9 cellular contexts compared by ENCODE assay signal in the genomic region with DNA sequence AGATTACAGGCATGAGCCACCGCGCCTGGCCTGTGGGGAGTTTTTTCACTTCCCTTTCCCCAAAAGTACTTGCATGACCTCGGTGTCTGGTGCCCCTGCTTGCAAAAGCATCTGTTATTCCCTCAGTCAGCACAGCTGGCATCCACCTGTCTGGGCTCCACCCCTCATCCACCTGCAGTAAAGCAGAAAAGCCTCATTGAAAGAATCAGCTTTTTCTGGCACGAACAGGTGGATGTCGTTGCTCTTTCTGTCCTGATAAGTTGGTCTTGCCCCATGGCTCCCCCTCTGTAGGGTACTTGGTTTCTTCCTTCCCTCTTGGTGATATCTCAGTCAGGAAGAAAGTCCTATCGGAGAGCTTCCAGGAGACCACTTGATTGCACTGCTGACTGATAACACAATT. TPM values are rescaled to one million over a fixed set of nuclear protein-coding genes. Genes with fewer than 3 reads are reported as not detected.
DNase-seq lines count a peak whose midpoint lies in the region; ATAC-seq and TF ChIP-seq lines count a peak whose summit lies in the region.
"Had no signal": no experiment of that assay in that cellular context is flagged by ENCODE, and none has a peak within 500 bp of the region (broad histone marks: within the 10 kb centered on the region; RNA-seq: fewer than 3 reads in every experiment).

No MANE protein-coding gene starts in this region.

- peak overlapping the region; percentile 16 for H2BK5ac ChIP-seq in H9 (ENCODE audit: insufficient read length, low read length)

- no peaks in the 10 kb centered on the region for H3K27me3 ChIP-seq in H9 (ENCODE audit: insufficient read depth, low read length)
- H3K27me3 ChIP-seq in iPS-20b (ENCODE audit: insufficient read depth, low read length): no peaks in the 10 kb centered on the region

- POLR2A ChIA-PET in activated CD4-positive, alpha-beta memory T cell treated with anti-CD3 and anti-CD28 coated beads for 36 hours (lab: Charles Lee): no interaction called here

- H3K4me3 Mint-ChIP-seq in H9: peak overlapping the region in 1 of 2 experiments; percentile 16; a peak in 2 of 5 replicates
- no peak overlapping the region for H3K4me3 Mint-ChIP-seq in activated CD4-positive, alpha-beta memory T cell treated with anti-CD3 and anti-CD28 coated beads for 36 hours
- H3K4me3 Mint-ChIP-seq: activated naive CD8-positive, alpha-beta T cell had no signal

- peak overlapping the region in 2 of 3 experiments; percentile 73 to 79; a peak in 4 of 7 replicates for H3K27ac Mint-ChIP-seq in H9
- no peak overlapping the region for H3K27ac Mint-ChIP-seq in activated CD4-positive, alpha-beta memory T cell treated with anti-CD3 and anti-CD28 coated beads for 36 hours
- H3K27ac Mint-ChIP-seq: activated naive CD8-positive, alpha-beta T cell had no signal

- no peaks in the 10 kb centered on the region for H3K79me1 ChIP-seq in H9 (ENCODE audit: insufficient read depth, low read depth, low read length, poor library complexity, severe bottlenecking)

- TF ChIP-seq CTCF in H9 (conservative IDR thresholded peaks at IDR 0.05): no peak

- H3K36me3 Mint-ChIP-seq in H9 (ENCODE audit: insufficient read depth in 1 of 3, low read depth in 3 of 3): no peaks in the 10 kb centered on the region
- no peaks in the 10 kb centered on the region for H3K36me3 Mint-ChIP-seq in activated CD4-positive, alpha-beta memory T cell treated with anti-CD3 and anti-CD28 coated beads for 36 hours
- H3K36me3 Mint-ChIP-seq: activated naive CD8-positive, alpha-beta T cell had no signal

- H3K27me3 Mint-ChIP-seq in H9 (ENCODE audit: low read depth): no peaks in the 10 kb centered on the region
- H3K27me3 Mint-ChIP-seq in activated CD4-positive, alpha-beta memory T cell treated with anti-CD3 and anti-CD28 coated beads for 36 hours: peaks cover 5% of the 10 kb centered on the region

- no peak overlapping the region for H3K18ac ChIP-seq in H9 (ENCODE audit: insufficient read length, low read depth, low read length)

- ATAC-seq in HG03175 (IDR thresholded peaks at IDR 0.05; ENCODE audit: unreplicated experiment): no peak

- peak overlapping the region; percentile 54 for H3K4me2 ChIP-seq in H9 (ENCODE audit: insufficient read depth, insufficient read length, low read length)

- no peak overlapping the region for H4K8ac ChIP-seq in H9 (replicated peaks; ENCODE audit: insufficient read length, low read depth, low read length)

- peaks cover 3% of the 10 kb centered on the region for H3K23me2 ChIP-seq in H9 (ENCODE audit: insufficient read length, low read depth, low read length, poor library complexity, severe bottlenecking)

- CTCF ChIA-PET in activated CD4-positive, alpha-beta memory T cell treated with anti-CD3 and anti-CD28 coated beads for 36 hours (lab: Charles Lee): no interaction called here

- H2BK15ac ChIP-seq in H9 (ENCODE audit: low read depth, low read length): no peak overlapping the region

- no peak overlapping the region for H3K4ac ChIP-seq in H9 (ENCODE audit: low read depth, low read length)

- no peak overlapping the region for H2BK12ac ChIP-seq in H9 (ENCODE audit: insufficient read length, low read depth, low read length)

- H3K4me1 Mint-ChIP-seq in H9: peaks cover 55 to 63% of the 10 kb centered on the region in 2 experiments
- H3K4me1 Mint-ChIP-seq in activated CD4-positive, alpha-beta memory T cell treated with anti-CD3 and anti-CD28 coated beads for 36 hours (ENCODE audit: low read depth): peaks cover 3% of the 10 kb centered on the region

- no peak overlapping the region for H4K91ac ChIP-seq in H9 (ENCODE audit: insufficient read length, low read depth, low read length)

- no peaks in the 10 kb centered on the region for H4K20me1 ChIP-seq in H9 (ENCODE audit: control insufficient read depth, insufficient read depth, insufficient read length)

- H3K4me1 ChIP-seq in H9 (ENCODE audit: insufficient read depth, low read length) (peaks cover 32% of the 10 kb centered on the region), iPS-20b (ENCODE audit: insufficient read depth, low read length) (peaks cover 49% of the 10 kb centered on the region)

- no peak overlapping the region for H2BK120ac ChIP-seq in H9 (ENCODE audit: low read depth, low read length, poor library complexity, severe bottlenecking)

- H3K56ac ChIP-seq in H9 (ENCODE audit: insufficient read length, low read depth, low read length): no peak overlapping the region

- H4K5ac ChIP-seq in H9 (ENCODE audit: insufficient read length, low read depth, low read length): no peak overlapping the region

- no peak overlapping the region for H3K14ac ChIP-seq in H9 (ENCODE audit: insufficient read depth, low read length)

- H3K9me3 ChIP-seq in H9 (ENCODE audit: control insufficient read depth, low read depth, low read length) (no peaks in the 10 kb centered on the region), iPS-20b (ENCODE audit: insufficient read depth, low read depth, low read length) (no peaks in the 10 kb centered on the region)

- intact Hi-C loops in cardiac septum (cut with DNase I): no loop called here
- intact Hi-C loops in activated CD4-positive, alpha-beta memory T cell treated with anti-CD3 and anti-CD28 coated beads for 36 hours (cut with micrococcal nuclease): no loop called here

- no peak overlapping the region for H3K23ac ChIP-seq in H9 (ENCODE audit: insufficient read length, low read depth, low read length)

- peak overlapping the region; percentile 39 for H3K4me3 ChIP-seq in iPS-20b (ENCODE audit: low read length)

- H3K9me3 Mint-ChIP-seq in H9: no peaks in the 10 kb centered on the region
- H3K9me3 Mint-ChIP-seq in activated CD4-positive, alpha-beta memory T cell treated with anti-CD3 and anti-CD28 coated beads for 36 hours: no peaks in the 10 kb centered on the region

- H2AFZ ChIP-seq in H9 (ENCODE audit: low read length): no peak overlapping the region

- H3K79me2 ChIP-seq in H9 (ENCODE audit: insufficient read depth, low read length): peaks cover 7% of the 10 kb centered on the region; the same call in 1 of the 2 replicates

- H3K9ac ChIP-seq in H9 (ENCODE audit: extremely low read depth, insufficient read length, low read length) (no peak overlapping the region), iPS-20b (ENCODE audit: low read depth, low read length) (peak overlapping the region; percentile 9; the same call in 1 of the 2 replicates)

- no peak overlapping the region for H2AK5ac ChIP-seq in H9 (ENCODE audit: insufficient read length, low read length)

- H3K27ac ChIP-seq in H9 (ENCODE audit: insufficient read length, low read depth, low read length) (peak overlapping the region; percentile 67), iPS-20b (ENCODE audit: low read length) (no peak overlapping the region)

- H3T11ph ChIP-seq in H9 (ENCODE audit: low read length): no peak overlapping the region

- DNase-seq in DMS79 treated with DMSO at 0.1 percent for 48 hours (lab: John Stamatoyannopoulos, UW) (peak; percentile 86), H9 (peak; percentile 84), NCI-H2171 treated with DMSO at 0.1 percent for 48 hours (lab: John Stamatoyannopoulos, UW) (peak; percentile 84), cardiac septum (ENCODE audit: low spot score) (no peak), globus pallidus (ENCODE audit: low spot score) (no peak)
- DNase-seq in activated CD4-positive, alpha-beta memory T cell treated with anti-CD3 and anti-CD28 coated beads for 36 hours: no peak

- no peak overlapping the region for H2BK20ac ChIP-seq in H9 (ENCODE audit: low read depth, low read length, poor library complexity, severe bottlenecking)

- H3K36me3 ChIP-seq in iPS-20b (ENCODE audit: insufficient read depth, low read depth, low read length): no peaks in the 10 kb centered on the region

- no CpG with 5 or more reads among the region's 6 CpGs for WGBS in H9 (ENCODE audit: extremely low coverage, insufficient read length, low lambda C conversion rate)

RNA-seq across cellular contexts. Expression of a gene that starts 37.4 kb away (rescaled TPM):
- total RNA-seq in H9 (2021): 28.2 and 30.7 TPM in 2 replicates
- 0.51 TPM for total RNA-seq in cardiac septum
- 1 to 10 TPM in 1 of 2 experiments, under 1 TPM in 1; 0.82 to 1.3 TPM for total RNA-seq in activated CD4-positive, alpha-beta memory T cell treated with anti-CD3 and anti-CD28 coated beads for 36 hours

Comparison
In these comparisons a context has a peak if more than half of its experiments do, and no peak if none do; other contexts are left out.
1. DNase-seq: peak in DMS79 treated with DMSO at 0.1 percent for 48 hours (single experiment), H9 (single experiment) and NCI-H2171 treated with DMSO at 0.1 percent for 48 hours (single experiment); none in cardiac septum (single experiment), globus pallidus (single experiment) and activated CD4-positive, alpha-beta memory T cell treated with anti-CD3 and anti-CD28 coated beads for 36 hours (single experiment).
2. RNA of a gene that starts 37.4 kb away (total RNA-seq): 28.2 to 30.7 TPM in H9; 0.82 to 1.3 TPM in activated CD4-positive, alpha-beta memory T cell treated with anti-CD3 and anti-CD28 coated beads for 36 hours and 0.51 TPM in cardiac septum (single experiment); every median in the first group is over 10 times any median in the second.